ENCODE assay signal across 9 cellular contexts in genomic region chr3:18446067-18446793, GRCh38. TPM values are rescaled to one million over a fixed set of nuclear protein-coding genes. Genes with fewer than 3 reads are reported as not detected.
DNase-seq lines count a peak whose midpoint lies in the region; ATAC-seq and TF ChIP-seq lines count a peak whose summit lies in the region.
"Had no signal": no experiment of that assay in that cellular context is flagged by ENCODE, and none has a peak within 500 bp of the region (broad histone marks: within the 10 kb centered on the region; RNA-seq: fewer than 3 reads in every experiment).

No MANE protein-coding gene starts in this region.

- peaks cover 37% of the 10 kb centered on the region for H3K4me1 Mint-ChIP-seq in activated CD8-positive, alpha-beta T cell treated with anti-CD3 and anti-CD28 coated beads for 36 hours (ENCODE audit: low read depth)

- H3K36me3 Mint-ChIP-seq in activated CD8-positive, alpha-beta T cell treated with anti-CD3 and anti-CD28 coated beads for 36 hours (ENCODE audit: low read depth): peaks cover 77% of the 10 kb centered on the region

- H2AFZ ChIP-seq in GM23248: no peak overlapping the region

- H4K20me1 ChIP-seq in GM23248 (ENCODE audit: insufficient read depth): no peaks in the 10 kb centered on the region

- H3K27ac ChIP-seq in left ventricle myocardium inferior (replicated peaks): no peak overlapping the region
- peak overlapping the region in 1 of 2 donors; percentile 56 for H3K27ac ChIP-seq in mucosa of rectum (ENCODE audit: low read depth in 2 of 2, low read length in 2 of 2)
- no peak overlapping the region for H3K27ac ChIP-seq in urinary bladder (ENCODE audit: low read depth)
- H3K27ac ChIP-seq in GM23248: no peak overlapping the region

- CTCF ChIA-PET in activated CD8-positive, alpha-beta T cell treated with anti-CD3 and anti-CD28 coated beads for 36 hours (lab: Charles Lee): interaction anchor here (0.6 to 2.8 kb wide), 12 partner anchors 8 to 543 kb away, joined by 3 to 10 read pairs (median 4); no protein-coding TSS in a partner anchor

- H3K27ac Mint-ChIP-seq in activated CD8-positive, alpha-beta T cell treated with anti-CD3 and anti-CD28 coated beads for 36 hours: peak overlapping the region; percentile 99

- H3K9me3 ChIP-seq in left ventricle myocardium inferior (replicated peaks) (peaks cover 16% of the 10 kb centered on the region), mucosa of rectum (ENCODE audit: control insufficient read depth in 2 of 2, low read length in 2 of 2) (no peaks in the 10 kb centered on the region), GM23248 (ENCODE audit: low read depth) (no peaks in the 10 kb centered on the region)

- H3K4me3 ChIP-seq in left ventricle myocardium inferior: peak overlapping the region; percentile 72
- H3K4me3 ChIP-seq in mucosa of rectum (ENCODE audit: low read length in 2 of 2): peak overlapping the region; percentile 68 to 74
- peak overlapping the region; percentile 74 for H3K4me3 ChIP-seq in urinary bladder (ENCODE audit: low read depth, low read length)
- H3K4me3 ChIP-seq in GM23248: no peak overlapping the region

- TF ChIP-seq CTCF in left ventricle myocardium inferior (IDR thresholded peaks at IDR 0.05; ENCODE audit: borderline replicate concordance): no peak
- TF ChIP-seq CTCF in activated CD8-positive, alpha-beta T cell treated with anti-CD3 and anti-CD28 coated beads for 36 hours (IDR thresholded peaks at IDR 0.05): no peak

- POLR2A ChIA-PET in activated CD8-positive, alpha-beta T cell treated with anti-CD3 and anti-CD28 coated beads for 36 hours (lab: Charles Lee): interaction anchor here (0.6 to 10.9 kb wide), 29 partner anchors 8 to 312 kb away, joined by 3 to 271 read pairs (median 5); partner anchors contain the start of gene SATB1

- H3K79me2 ChIP-seq in GM23248 (ENCODE audit: insufficient read depth): no peaks in the 10 kb centered on the region

- H3K36me3 ChIP-seq in left ventricle myocardium inferior (peaks cover 4% of the 10 kb centered on the region), mucosa of rectum (ENCODE audit: control insufficient read depth in 2 of 2, insufficient read depth in 2 of 2, low read length in 2 of 2) (no peaks in the 10 kb centered on the region), urinary bladder (ENCODE audit: insufficient read depth) (peaks cover 1% of the 10 kb centered on the region), GM23248 (ENCODE audit: low read depth) (no peaks in the 10 kb centered on the region)

- DNase-seq in left ventricle myocardium inferior: no peak
- no peak for DNase-seq in left cardiac atrium
- DNase-seq in activated CD8-positive, alpha-beta T cell treated with anti-CD3 and anti-CD28 coated beads for 36 hours: no peak
- DNase-seq in NCI-H2107 (lab: John Stamatoyannopoulos, UW): no peak
- DNase-seq in GM23248: no peak
- DNase-seq: NCI-H446 treated with DMSO at 0.1 percent for 48 hours had no signal

- H3K4me3 Mint-ChIP-seq in activated CD8-positive, alpha-beta T cell treated with anti-CD3 and anti-CD28 coated beads for 36 hours: peak overlapping the region; percentile 99

- H3K9me2 ChIP-seq in GM23248 (ENCODE audit: insufficient read depth): no peaks in the 10 kb centered on the region

- H3K27me3 ChIP-seq in left ventricle myocardium inferior (ENCODE audit: low read depth) (peaks cover 62% of the 10 kb centered on the region), mucosa of rectum (ENCODE audit: control insufficient read depth in 2 of 2, insufficient read depth in 2 of 2, low read length in 2 of 2) (no peaks in the 10 kb centered on the region), GM23248 (replicated peaks; ENCODE audit: insufficient read depth) (peaks cover 35% of the 10 kb centered on the region)

- H3K9me3 Mint-ChIP-seq in activated CD8-positive, alpha-beta T cell treated with anti-CD3 and anti-CD28 coated beads for 36 hours: peaks cover 16% of the 10 kb centered on the region

- ATAC-seq in left cardiac atrium (no peak), GM21576 (IDR thresholded peaks at IDR 0.05; ENCODE audit: unreplicated experiment) (no peak)
- no peak for ATAC-seq in activated CD8-positive, alpha-beta T cell treated with anti-CD3 and anti-CD28 coated beads for 36 hours

- H3K4me1 ChIP-seq in left ventricle myocardium inferior (peaks cover 27% of the 10 kb centered on the region), mucosa of rectum (ENCODE audit: control insufficient read depth in 2 of 2, insufficient read depth in 2 of 2, low read length in 2 of 2) (peaks cover 15% of the 10 kb centered on the region in 2 donors), urinary bladder (ENCODE audit: insufficient read depth) (no peaks in the 10 kb centered on the region), GM23248 (ENCODE audit: insufficient read depth) (no peaks in the 10 kb centered on the region)

- H3F3A ChIP-seq in GM23248 (ENCODE audit: insufficient read depth): no peaks in the 10 kb centered on the region

- no peak overlapping the region for H3K4me2 ChIP-seq in GM23248 (ENCODE audit: unreplicated experiment)

- no peaks in the 10 kb centered on the region for H3K27me3 Mint-ChIP-seq in activated CD8-positive, alpha-beta T cell treated with anti-CD3 and anti-CD28 coated beads for 36 hours

- WGBS in urinary bladder: 10% methylated on average over 7 of the region's 7 CpGs
- 43 to 45% methylated on average over 7 of the region's 7 CpGs for WGBS in GM23248 (ENCODE audit: low coverage in 1 of 2, low lambda C conversion rate in 2 of 2, missing lambda C conversion rate in 2 of 2), 2 experiments

- peak overlapping the region; percentile 52 to 68 for H3K9ac ChIP-seq in mucosa of rectum (ENCODE audit: low read depth in 1 of 2, low read length in 2 of 2)
- no peak overlapping the region for H3K9ac ChIP-seq in GM23248

- in situ Hi-C loops in GM23248 (cut with MboI): no loop called here

- intact Hi-C loops in left ventricle myocardium inferior (cut with micrococcal nuclease) (no loop called here), left cardiac atrium (cut with DNase I) (no loop called here)
- intact Hi-C loops in activated CD8-positive, alpha-beta T cell treated with anti-CD3 and anti-CD28 coated beads for 36 hours (cut with micrococcal nuclease): loop anchor here (2.0 to 5.0 kb wide), 2 partner anchors 111 to 201 kb away; no protein-coding TSS in a partner anchor

RNA-seq across cellular contexts. Expression of gene SATB1, which starts 21.1 kb away (rescaled TPM):
- total RNA-seq in left ventricle myocardium inferior (44.3 TPM), left cardiac atrium (10 to 100 TPM; 28.5 to 33.5 TPM), urinary bladder (74.2 TPM)
- total RNA-seq in activated CD8-positive, alpha-beta T cell treated with anti-CD3 and anti-CD28 coated beads for 36 hours: 100 to 1,000 TPM; 208 to 213 TPM
- polyA plus RNA-seq in urinary bladder (40.3 TPM), GM23248 (2016; fragmentation: Nextera tagmentation; extraction: Ambion mirVana) (5.5 and 5.7 TPM in 2 replicates)
- 12.0 and 31.4 TPM in 2 replicates for total RNA-seq in GM23248 (2014; rRNA removed; shearing (Covaris generic))
